Comparison of ENCODE assay signal across 10 cellular contexts in genomic region chr17:29158515-29159275, GRCh38. TPM values are rescaled to one million over a fixed set of nuclear protein-coding genes. Genes with fewer than 3 reads are reported as not detected.
DNase-seq lines count a peak whose midpoint lies in the region; TF ChIP-seq lines count a peak whose summit lies in the region.
"Had no signal": no experiment of that assay in that cellular context is flagged by ENCODE, and none has a peak within 500 bp of the region (broad histone marks: within the 10 kb centered on the region; RNA-seq: fewer than 3 reads in every experiment).

No MANE protein-coding gene starts in this region.

- H3K27ac ChIP-seq in caudate nucleus (ENCODE audit: low read depth, low read length): peak overlapping the region; percentile 55

- 56 to 73% methylated on average over 11 of the region's 11 CpGs for WGBS in lower leg skin, 2 donors

- H3K4me1 Mint-ChIP-seq in IgD-negative memory B cell: peaks cover 9 to 18% (median 15%) of the 10 kb centered on the region in 3 donors

- CTCF ChIA-PET in HEK293T (lab: Yijun Ruan, JAX): no interaction called here

- H3K36me3 Mint-ChIP-seq in IgD-negative memory B cell: peaks cover 2% of the 10 kb centered on the region

- H3K27ac Mint-ChIP-seq in IgD-negative memory B cell: peak overlapping the region in 2 of 3 donors; percentile 49 to 83

- no peaks in the 10 kb centered on the region for H3K9me3 Mint-ChIP-seq in IgD-negative memory B cell

- no peak for TF ChIP-seq POLR2A in lower leg skin (IDR thresholded peaks at IDR 0.05)

- H3K4me3 ChIP-seq in lower leg skin (ENCODE audit: low read depth, poor library complexity, severe bottlenecking): no peak overlapping the region

- DNase-seq in AG08395 (ENCODE audit: low spot score) (peak; percentile 78), caudate nucleus (lab: John Stamatoyannopoulos, UW) (peak in 9 of 61 donors; percentile 14 to 69 (median 34)), midbrain (lab: John Stamatoyannopoulos, UW) (peak; percentile 64), lower leg skin (ENCODE audit: low spot score in 2 of 2) (no peak), HEK293T (ENCODE audit: extremely low spot score) (no peak), NCI-H146 (lab: John Stamatoyannopoulos, UW) (no peak)
- no peak for DNase-seq in stimulated activated CD4-positive, alpha-beta T cell treated with anti-CD3 and anti-CD28 coated beads, Interleukin-15, amount 100 ng/mL, for 24 hours
- DNase-seq: foreskin melanocyte, NCI-H187 had no signal

- intact Hi-C loops in lower leg skin (cut with DNase I; ENCODE audit: low total_unique reads): no loop called here

- H3K27me3 Mint-ChIP-seq in IgD-negative memory B cell: no peaks in the 10 kb centered on the region

- H3K4me3 Mint-ChIP-seq in IgD-negative memory B cell: peak overlapping the region in 2 of 4 donors; percentile 0 to 52

- no peak for TF ChIP-seq CTCF in lower leg skin (IDR thresholded peaks at IDR 0.05)

- POLR2A ChIA-PET in HEK293T (lab: Yijun Ruan, JAX): no interaction called here

TF ChIP-seq in HEK293T, 16 proteins besides CTCF, POLR2A, EP300 and RAD21:
- TF ChIP-seq FOXA1 (IDR thresholded peaks at IDR 0.05): no peak
- TF ChIP-seq L3MBTL2 (conservative IDR thresholded peaks at IDR 0.05): no peak
- no peak for TF ChIP-seq LEF1 (IDR thresholded peaks at IDR 0.05; ENCODE audit: borderline replicate concordance)
- no peak for TF ChIP-seq ZNF384 (IDR thresholded peaks at IDR 0.05)
- TF ChIP-seq ELF4 (IDR thresholded peaks at IDR 0.05): no peak
- no peak for TF ChIP-seq NFRKB (IDR thresholded peaks at IDR 0.05)
- TF ChIP-seq TARDBP (IDR thresholded peaks at IDR 0.05): no peak
- no peak for TF ChIP-seq HDGF (IDR thresholded peaks at IDR 0.05; ENCODE audit: borderline replicate concordance)
- no peak for TF ChIP-seq PKNOX1 (IDR thresholded peaks at IDR 0.05)

RNA-seq across cellular contexts. Expression of gene MYO18A, which starts 21.5 kb away (rescaled TPM):
- polyA plus RNA-seq in IgD-negative memory B cell: 39.6 TPM
- total RNA-seq in lower leg skin: 100 to 1,000 TPM in 1 of 4 donors, 10 to 100 TPM in 3; 87.3 to 123 (median 94.0) TPM

Comparison
In these comparisons a context has a peak if more than half of its experiments do, and no peak if none do; other contexts are left out.
1. DNase-seq: peak in AG08395 (single experiment) and midbrain (single experiment); none in lower leg skin (0 of 2), HEK293T (single experiment), NCI-H146 (single experiment) and stimulated activated CD4-positive, alpha-beta T cell treated with anti-CD3 and anti-CD28 coated beads, Interleukin-15, amount 100 ng/mL, for 24 hours (single experiment).